1 cellular context compared by ENCODE assay signal in genomic region chr17:75033346-75034235, GRCh38.
A peak's percentile ranks its signal among the peaks of the same experiment; 100 is the strongest.
TF ChIP-seq lines count a peak whose summit lies in the region.

No MANE protein-coding gene starts in this region.

TF ChIP-seq in A549, 52 proteins besides CTCF, POLR2A, EP300 and RAD21 (continued from another document):
- TF ChIP-seq HOXB5 (CRISPR knock-in tag; IDR thresholded peaks at IDR 0.05): peak; percentile 61; the same call in 1 of the 2 replicates
- peak; percentile 92 for TF ChIP-seq E2F6 (IDR thresholded peaks at IDR 0.05; ENCODE audit: borderline replicate concordance, low read depth)
- TF ChIP-seq FOXS1 (CRISPR knock-in tag; IDR thresholded peaks at IDR 0.05): no peak
- peak in 1 of 2 experiments; percentile 33; a peak in 1 of 4 replicates for TF ChIP-seq CEBPB (IDR thresholded peaks at IDR 0.05)
- TF ChIP-seq HDAC2 (IDR thresholded peaks at IDR 0.05): 0 out of 2 replicates have a peak, but pooled peaks have one; percentile 59
- no peak for TF ChIP-seq NPAS2 (CRISPR knock-in tag; IDR thresholded peaks at IDR 0.05; ENCODE audit: borderline replicate concordance)
- no peak for TF ChIP-seq TP53 (CRISPR knock-in tag; IDR thresholded peaks at IDR 0.05)
- peak; percentile 20; the same call in 1 of the 2 replicates for TF ChIP-seq GATA3 (IDR thresholded peaks at IDR 0.05; ENCODE audit: borderline replicate concordance)
- 0 out of 2 replicates have a peak, but pooled peaks have one; percentile 13 for TF ChIP-seq RNF2 (IDR thresholded peaks at IDR 0.05; ENCODE audit: borderline replicate concordance, low read depth)
- peak; percentile 61; the same call in 1 of the 2 replicates for TF ChIP-seq ESRRA (IDR thresholded peaks at IDR 0.05; ENCODE audit: borderline replicate concordance, low read length)
- peak in 1 of 2 experiments; percentile 50; a peak in 1 of 5 replicates for TF ChIP-seq JUN (IDR thresholded peaks at IDR 0.05)
- peak; percentile 96 for TF ChIP-seq SREBF2 (IDR thresholded peaks at IDR 0.05)
- no peak for TF ChIP-seq PBX3 (IDR thresholded peaks at IDR 0.05)
- TF ChIP-seq CBX2 (IDR thresholded peaks at IDR 0.05; ENCODE audit: borderline replicate concordance, low read depth): no peak
- TF ChIP-seq NFE2L2 (conservative IDR thresholded peaks at IDR 0.05; ENCODE audit: low read length): no peak
- no peak for TF ChIP-seq RARB (CRISPR knock-in tag; IDR thresholded peaks at IDR 0.05)
- 0 out of 2 replicates have a peak, but pooled peaks have one; percentile 14 for TF ChIP-seq TFCP2L1 (CRISPR knock-in tag; IDR thresholded peaks at IDR 0.05)
- TF ChIP-seq POLR2AphosphoS2 (conservative IDR thresholded peaks at IDR 0.05; ENCODE audit: low read length): no peak
- no peak; the same call in 1 of the 2 replicates for TF ChIP-seq KDM1A (IDR thresholded peaks at IDR 0.05; ENCODE audit: low read depth)
- TF ChIP-seq HOXB13 (CRISPR knock-in tag; IDR thresholded peaks at IDR 0.05; ENCODE audit: low read depth): no peak
- no peak for TF ChIP-seq CBX8 (IDR thresholded peaks at IDR 0.05)
- peak; percentile 7; the same call in 1 of the 2 replicates for TF ChIP-seq PHF8 (IDR thresholded peaks at IDR 0.05; ENCODE audit: borderline replicate concordance, low read depth)
- TF ChIP-seq JUNB (IDR thresholded peaks at IDR 0.05): no peak
- no peak; the same call in 1 of the 2 replicates for TF ChIP-seq MAZ (IDR thresholded peaks at IDR 0.05; ENCODE audit: borderline replicate concordance, low read depth, low read length)
- TF ChIP-seq CHD4 (IDR thresholded peaks at IDR 0.05; ENCODE audit: borderline replicate concordance): no peak; the same call in 1 of the 2 replicates
- TF ChIP-seq HMGXB4 (CRISPR knock-in tag; IDR thresholded peaks at IDR 0.05; ENCODE audit: borderline replicate concordance): peak; percentile 95; the same call in 1 of the 2 replicates
- no peak for TF ChIP-seq MAFK (IDR thresholded peaks at IDR 0.05; ENCODE audit: partially characterized antibody)
- no peak for TF ChIP-seq ZFP36 (IDR thresholded peaks at IDR 0.05; ENCODE audit: borderline replicate concordance, partially characterized antibody)
- no peak for TF ChIP-seq HEYL (CRISPR knock-in tag; IDR thresholded peaks at IDR 0.05)
- TF ChIP-seq NR3C1 (IDR thresholded peaks at IDR 0.05): no peak
- TF ChIP-seq, protein P1, sequence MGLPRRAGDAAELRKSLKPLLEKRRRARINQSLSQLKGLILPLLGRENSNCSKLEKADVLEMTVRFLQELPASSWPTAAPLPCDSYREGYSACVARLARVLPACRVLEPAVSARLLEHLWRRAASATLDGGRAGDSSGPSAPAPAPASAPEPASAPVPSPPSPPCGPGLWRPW (IDR thresholded peaks at IDR 0.05): no peak
- peak; percentile 88 for TF ChIP-seq USF2 (IDR thresholded peaks at IDR 0.05)
- no peak for TF ChIP-seq KDM5A (IDR thresholded peaks at IDR 0.05)
- TF ChIP-seq EHF (CRISPR knock-in tag; IDR thresholded peaks at IDR 0.05): 0 out of 2 replicates have a peak, but pooled peaks have one; percentile 38
- no peak for TF ChIP-seq ZNF302 (CRISPR knock-in tag; IDR thresholded peaks at IDR 0.05)
- peak; percentile 97 for TF ChIP-seq MYC (IDR thresholded peaks at IDR 0.05; ENCODE audit: borderline replicate concordance, low read length)
- TF ChIP-seq EHMT2 (IDR thresholded peaks at IDR 0.05; ENCODE audit: low read depth): no peak
- TF ChIP-seq SMC3 (IDR thresholded peaks at IDR 0.05): peak; percentile 29; the same call in 2 of the 3 replicates
- TF ChIP-seq ATOH8 (CRISPR knock-in tag; IDR thresholded peaks at IDR 0.05; ENCODE audit: low read depth): no peak
- TF ChIP-seq CHD2 (IDR thresholded peaks at IDR 0.05; ENCODE audit: low read length, partially characterized antibody): peak; percentile 37
- TF ChIP-seq, protein P2, sequence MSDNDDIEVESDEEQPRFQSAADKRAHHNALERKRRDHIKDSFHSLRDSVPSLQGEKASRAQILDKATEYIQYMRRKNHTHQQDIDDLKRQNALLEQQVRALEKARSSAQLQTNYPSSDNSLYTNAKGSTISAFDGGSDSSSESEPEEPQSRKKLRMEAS (IDR thresholded peaks at IDR 0.05): peak; percentile 96
